Comparison of ENCODE assay signal across 6 cellular contexts in genomic region chr20:3092611-3093379, GRCh38. TPM values are rescaled to one million over a fixed set of nuclear protein-coding genes. Genes with fewer than 3 reads are reported as not detected.
DNase-seq lines count a peak whose midpoint lies in the region; ATAC-seq and TF ChIP-seq lines count a peak whose summit lies in the region.

No MANE protein-coding gene starts in this region.

- peak; percentile 23 to 76 (median 52) for DNase-seq in CD8-positive, alpha-beta T cell
- no peak for DNase-seq in lower lobe of right lung
- DNase-seq in posterior vena cava (ENCODE audit: low spot score) = no peak
- DNase-seq in SKM-1 treated with dmso at 0.1 percent for 144 hours (lab: John Stamatoyannopoulos, UW; ENCODE audit: unreplicated experiment) = no peak

- CTCF ChIA-PET in CD8-positive, alpha-beta T cell (lab: Charles Lee) = interaction anchor here (0.7 to 2.0 kb wide), 5 partner anchors 15 to 39 kb away, joined by 3 to 9 read pairs (median 3); no protein-coding TSS in a partner anchor

- H3K4me1 ChIP-seq in CD8-positive, alpha-beta T cell (ENCODE audit: insufficient read depth, low read length) = peaks cover 43% of the 10 kb centered on the region
- H3K4me1 ChIP-seq in lower lobe of right lung = no peaks in the 10 kb centered on the region

- H3K9me3 Mint-ChIP-seq in CD8-positive, alpha-beta T cell = no peaks in the 10 kb centered on the region
- H3K9me3 Mint-ChIP-seq in activated T-helper 17 cell treated with anti-CD3 and anti-CD28 coated beads, Interleukin-2, amount 50 U/mL, for 72 hours = no peaks in the 10 kb centered on the region

- H3K4me1 Mint-ChIP-seq in CD8-positive, alpha-beta T cell (ENCODE audit: low read depth) = peaks cover 29% of the 10 kb centered on the region
- H3K4me1 Mint-ChIP-seq in activated T-helper 17 cell treated with anti-CD3 and anti-CD28 coated beads, Interleukin-2, amount 50 U/mL, for 72 hours = peaks cover 4% of the 10 kb centered on the region

- no peaks in the 10 kb centered on the region for H3K9me3 ChIP-seq in CD8-positive, alpha-beta T cell (ENCODE audit: low read length)
- no peaks in the 10 kb centered on the region for H3K9me3 ChIP-seq in lower lobe of right lung

- no peaks in the 10 kb centered on the region for H3K36me3 ChIP-seq in CD8-positive, alpha-beta T cell (ENCODE audit: insufficient read depth, low read length)
- no peaks in the 10 kb centered on the region for H3K36me3 ChIP-seq in lower lobe of right lung

- peak overlapping the region; percentile 100 for H3K27ac Mint-ChIP-seq in CD8-positive, alpha-beta T cell
- H3K27ac Mint-ChIP-seq in activated T-helper 17 cell treated with anti-CD3 and anti-CD28 coated beads, Interleukin-2, amount 50 U/mL, for 72 hours = no peak overlapping the region

- no peaks in the 10 kb centered on the region for H3K27me3 ChIP-seq in CD8-positive, alpha-beta T cell (ENCODE audit: insufficient read depth, low read length)
- H3K27me3 ChIP-seq in lower lobe of right lung (ENCODE audit: low read depth) = peaks cover 46% of the 10 kb centered on the region

- peaks cover 8% of the 10 kb centered on the region for H3K27me3 Mint-ChIP-seq in CD8-positive, alpha-beta T cell (ENCODE audit: low read depth)
- peaks cover 16% of the 10 kb centered on the region for H3K27me3 Mint-ChIP-seq in activated T-helper 17 cell treated with anti-CD3 and anti-CD28 coated beads, Interleukin-2, amount 50 U/mL, for 72 hours

- no peaks in the 10 kb centered on the region for H3K36me3 Mint-ChIP-seq in CD8-positive, alpha-beta T cell
- H3K36me3 Mint-ChIP-seq in activated T-helper 17 cell treated with anti-CD3 and anti-CD28 coated beads, Interleukin-2, amount 50 U/mL, for 72 hours (ENCODE audit: low read depth) = no peaks in the 10 kb centered on the region

- POLR2A ChIA-PET in CD8-positive, alpha-beta T cell (lab: Charles Lee) = interaction anchor here (0.6 to 2.4 kb wide), 10 partner anchors 9 to 84 kb away, joined by 3 to 20 read pairs (median 8); partner anchors contain the start of genes FASTKD5, OXT and UBOX5

- TF ChIP-seq CTCF in CD8-positive, alpha-beta T cell (IDR thresholded peaks at IDR 0.05) = no peak
- TF ChIP-seq CTCF in lower lobe of right lung (IDR thresholded peaks at IDR 0.05) = no peak

- ATAC-seq in CD8-positive, alpha-beta T cell = peak; percentile 39
- ATAC-seq in activated T-helper 17 cell treated with anti-CD3 and anti-CD28 coated beads, Interleukin-2, amount 50 U/mL, for 72 hours (replicated peaks) = peak; percentile 69
- ATAC-seq in lower lobe of right lung = peak; percentile 33 to 52
- ATAC-seq in HG03039 (IDR thresholded peaks at IDR 0.05; ENCODE audit: unreplicated experiment) = no peak

- intact Hi-C loops in CD8-positive, alpha-beta T cell (cut with DNase I, micrococcal nuclease) = loop anchor here (1.0 to 2.0 kb wide), 3 partner anchors 14 to 20 kb away; no protein-coding TSS in a partner anchor
- intact Hi-C loops in lower lobe of right lung (cut with DNase I) (no loop called here), posterior vena cava (cut with DNase I) (no loop called here)

- peak overlapping the region; percentile 61 for H3K4me3 ChIP-seq in CD8-positive, alpha-beta T cell (ENCODE audit: low read depth, low read length)
- H3K4me3 ChIP-seq in lower lobe of right lung = peak overlapping the region; percentile 30

- H3K4me3 Mint-ChIP-seq in CD8-positive, alpha-beta T cell = peak overlapping the region; percentile 88
- peak overlapping the region; percentile 73 for H3K4me3 Mint-ChIP-seq in activated T-helper 17 cell treated with anti-CD3 and anti-CD28 coated beads, Interleukin-2, amount 50 U/mL, for 72 hours

- H3K27ac ChIP-seq in CD8-positive, alpha-beta T cell (ENCODE audit: low read depth, low read length) = peak overlapping the region; percentile 90
- no peak overlapping the region for H3K27ac ChIP-seq in lower lobe of right lung

RNA-seq across cellular contexts. Expression of gene AVP, which starts 8.3 kb away (rescaled TPM):
- total RNA-seq in CD8-positive, alpha-beta T cell = under 1 TPM in 1 of 2 experiments, not detected in 1; 0.73 TPM
- not detected for total RNA-seq in activated T-helper 17 cell treated with anti-CD3 and anti-CD28 coated beads, Interleukin-2, amount 50 U/mL, for 72 hours
- total RNA-seq in lower lobe of right lung (not detected), posterior vena cava (not detected)

RNA-seq across cellular contexts. Expression of gene OXT, which starts 21.4 kb away (rescaled TPM):
- 1 to 10 TPM; 1.2 to 1.8 TPM for total RNA-seq in CD8-positive, alpha-beta T cell
- total RNA-seq in activated T-helper 17 cell treated with anti-CD3 and anti-CD28 coated beads, Interleukin-2, amount 50 U/mL, for 72 hours = not detected
- total RNA-seq in lower lobe of right lung = not detected
- total RNA-seq in posterior vena cava = not detected

RNA-seq across cellular contexts. Expression of gene MRPS26, which starts 46.9 kb away (rescaled TPM):
- total RNA-seq in CD8-positive, alpha-beta T cell = 10 to 100 TPM; 16.5 to 19.5 TPM
- 10 to 100 TPM; 52.9 to 66.4 TPM for total RNA-seq in activated T-helper 17 cell treated with anti-CD3 and anti-CD28 coated beads, Interleukin-2, amount 50 U/mL, for 72 hours
- total RNA-seq in lower lobe of right lung (31.0 TPM), posterior vena cava (10 to 100 TPM; 22.4 to 26.2 TPM)

RNA-seq across cellular contexts. Expression of gene GNRH2, which starts 49.4 kb away (rescaled TPM):
- total RNA-seq in CD8-positive, alpha-beta T cell = not detected
- 10 to 100 TPM in 1 of 2 donors, under 1 TPM in 1; 0.61 to 13.7 TPM for total RNA-seq in activated T-helper 17 cell treated with anti-CD3 and anti-CD28 coated beads, Interleukin-2, amount 50 U/mL, for 72 hours
- total RNA-seq in lower lobe of right lung (not detected), posterior vena cava (under 1 TPM in 1 of 2 donors, not detected in 1; 0.43 TPM)

Comparison
In these comparisons a context has a peak if more than half of its experiments do, and no peak if none do; other contexts are left out.
1. DNase-seq: peak in CD8-positive, alpha-beta T cell (7 of 7); none in lower lobe of right lung (single experiment), posterior vena cava (single experiment) and SKM-1 treated with dmso at 0.1 percent for 144 hours (single experiment).
2. intact Hi-C loops: an anchor here in CD8-positive, alpha-beta T cell (1.0 to 2.0 kb wide); none called in lower lobe of right lung and posterior vena cava.